In genomic region chr1:229452956-229453801, GRCh38 we compare ENCODE assay signal across 10 cellular contexts. TPM values are rescaled to one million over a fixed set of nuclear protein-coding genes. Genes with fewer than 3 reads are reported as not detected.
DNase-seq lines count a peak whose midpoint lies in the region; ATAC-seq and TF ChIP-seq lines count a peak whose summit lies in the region.
"Had no signal": no experiment of that assay in that cellular context is flagged by ENCODE, and none has a peak within 500 bp of the region (broad histone marks: within the 10 kb centered on the region; RNA-seq: fewer than 3 reads in every experiment).

No MANE protein-coding gene starts in this region.

- no peaks in the 10 kb centered on the region for H3K27me3 Mint-ChIP-seq in progenitor cell of endocrine pancreas
- H3K27me3 Mint-ChIP-seq in activated naive CD8-positive, alpha-beta T cell treated with anti-CD3 and anti-CD28 coated beads, Interleukin-2, amount 50 U/mL, for 24 hours: no peaks in the 10 kb centered on the region
- H3K27me3 Mint-ChIP-seq: B cell; dendritic cell treated with granulocyte-macrophage colony-stimulating factor and Interleukin-4, amounts not matched to agents 40 ng/mL and 50 ng/mL, for 4 days had no signal

- peak; percentile 10 for DNase-seq in NCI-H1436 (lab: John Stamatoyannopoulos, UW)
- DNase-seq in NCI-H1436 treated with DMSO at 0.1 percent for 48 hours (lab: John Stamatoyannopoulos, UW): no peak
- DNase-seq in NB4 (ENCODE audit: low read depth): peak; percentile 47
- peak; percentile 47 to 60 for DNase-seq in cardiac fibroblast (ENCODE audit: low read depth in 2 of 2)
- no peak for DNase-seq in progenitor cell of endocrine pancreas (ENCODE audit: low spot score, unreplicated experiment)
- DNase-seq in activated naive CD8-positive, alpha-beta T cell treated with anti-CD3 and anti-CD28 coated beads, Interleukin-2, amount 50 U/mL, for 24 hours: no peak

- H3K36me3 Mint-ChIP-seq in progenitor cell of endocrine pancreas (ENCODE audit: insufficient read depth): peaks cover 15% of the 10 kb centered on the region
- H3K36me3 Mint-ChIP-seq in activated naive CD8-positive, alpha-beta T cell treated with anti-CD3 and anti-CD28 coated beads, Interleukin-2, amount 50 U/mL, for 24 hours (ENCODE audit: low read depth): peaks cover 45% of the 10 kb centered on the region

- H3K9me3 Mint-ChIP-seq in progenitor cell of endocrine pancreas (ENCODE audit: low read depth): no peaks in the 10 kb centered on the region
- no peaks in the 10 kb centered on the region for H3K9me3 Mint-ChIP-seq in activated naive CD8-positive, alpha-beta T cell treated with anti-CD3 and anti-CD28 coated beads, Interleukin-2, amount 50 U/mL, for 24 hours
- H3K9me3 Mint-ChIP-seq: dendritic cell treated with granulocyte-macrophage colony-stimulating factor and Interleukin-4, amounts not matched to agents 40 ng/mL and 50 ng/mL, for 4 days had no signal

- ATAC-seq in activated naive CD8-positive, alpha-beta T cell treated with anti-CD3 and anti-CD28 coated beads, Interleukin-2, amount 50 U/mL, for 24 hours: no peak
- ATAC-seq in GM19324 (IDR thresholded peaks at IDR 0.05; ENCODE audit: low FRiP score, unreplicated experiment): no peak
- no peak for ATAC-seq in HG02870 (IDR thresholded peaks at IDR 0.05; ENCODE audit: unreplicated experiment)

- no peak overlapping the region for H3K4me3 ChIP-seq in NB4 (ENCODE audit: low read depth, low read length)
- no peak overlapping the region for H3K4me3 ChIP-seq in cardiac fibroblast (replicated peaks in 1 of 2; ENCODE audit: low read depth in 2 of 2, low read length in 2 of 2)

- H3K4me1 Mint-ChIP-seq in progenitor cell of endocrine pancreas (ENCODE audit: low read depth): no peaks in the 10 kb centered on the region
- no peaks in the 10 kb centered on the region for H3K4me1 Mint-ChIP-seq in activated naive CD8-positive, alpha-beta T cell treated with anti-CD3 and anti-CD28 coated beads, Interleukin-2, amount 50 U/mL, for 24 hours
- H3K4me1 Mint-ChIP-seq: B cell had no signal

- TF ChIP-seq CTCF in NB4 (IDR thresholded peaks at IDR 0.05; ENCODE audit: low read depth, low read length) (peak; percentile 37), cardiac fibroblast (IDR thresholded peaks at IDR 0.05; ENCODE audit: low read depth, low read length) (peak; percentile 53), progenitor cell of endocrine pancreas (IDR thresholded peaks at IDR 0.05; ENCODE audit: unreplicated experiment) (peak; percentile 63)

- TF ChIP-seq POLR2A in NB4 (IDR thresholded peaks at IDR 0.05; ENCODE audit: extremely low read depth, insufficient read length): no peak

- H3K27ac Mint-ChIP-seq in progenitor cell of endocrine pancreas: no peak overlapping the region
- no peak overlapping the region for H3K27ac Mint-ChIP-seq in activated naive CD8-positive, alpha-beta T cell treated with anti-CD3 and anti-CD28 coated beads, Interleukin-2, amount 50 U/mL, for 24 hours
- H3K27ac Mint-ChIP-seq: B cell; dendritic cell treated with granulocyte-macrophage colony-stimulating factor and Interleukin-4, amounts not matched to agents 40 ng/mL and 50 ng/mL, for 4 days had no signal

- no peak overlapping the region for H3K4me3 Mint-ChIP-seq in progenitor cell of endocrine pancreas (ENCODE audit: low read depth)
- H3K4me3 Mint-ChIP-seq in activated naive CD8-positive, alpha-beta T cell treated with anti-CD3 and anti-CD28 coated beads, Interleukin-2, amount 50 U/mL, for 24 hours: no peak overlapping the region
- H3K4me3 Mint-ChIP-seq: B cell; dendritic cell treated with granulocyte-macrophage colony-stimulating factor and Interleukin-4, amounts not matched to agents 40 ng/mL and 50 ng/mL, for 4 days had no signal

RNA-seq across cellular contexts. Expression of gene ACTA1, which starts 19.3 kb away (rescaled TPM):
- 1.8 and 2.5 TPM in 2 replicates for total RNA-seq in progenitor cell of endocrine pancreas
- total RNA-seq: B cell had no signal

RNA-seq across cellular contexts. Expression of gene NUP133, which starts 55.0 kb away (rescaled TPM):
- 53.5 and 54.6 TPM in 2 replicates for total RNA-seq in progenitor cell of endocrine pancreas

Comparison
In these comparisons a context has a peak if more than half of its experiments do, and no peak if none do; other contexts are left out.
1. DNase-seq: peak in NCI-H1436 (single experiment), NB4 (single experiment) and cardiac fibroblast (2 of 2); none in NCI-H1436 treated with DMSO at 0.1 percent for 48 hours (single experiment), progenitor cell of endocrine pancreas (single experiment) and activated naive CD8-positive, alpha-beta T cell treated with anti-CD3 and anti-CD28 coated beads, Interleukin-2, amount 50 U/mL, for 24 hours (single experiment).
2. Peak in every context shown above with its lines, with median percentiles within 50 percentile points of each other: CTCF ChIP-seq.